16 cellular contexts compared by ENCODE assay signal in genomic region chr17:12619444-12620199, GRCh38. TPM values are rescaled to one million over a fixed set of nuclear protein-coding genes. Genes with fewer than 3 reads are reported as not detected.
DNase-seq lines count a peak whose midpoint lies in the region; ATAC-seq and TF ChIP-seq lines count a peak whose summit lies in the region.
"Had no signal": no experiment of that assay in that cellular context is flagged by ENCODE, and none has a peak within 500 bp of the region (broad histone marks: within the 10 kb centered on the region; RNA-seq: fewer than 3 reads in every experiment).

No MANE protein-coding gene starts in this region.

- DNase-seq in AG10803 (ENCODE audit: low read depth) (peak; percentile 55), epithelial cell of prostate (ENCODE audit: low read depth, low spot score) (no peak), osteoblast (ENCODE audit: insufficient read length, low spot score, missing footprints) (no peak), D341Med (ENCODE audit: low spot score) (no peak)
- no peak for DNase-seq in stimulated activated CD4-positive, alpha-beta T cell treated with anti-CD3 and anti-CD28 coated beads, Interleukin-1b, Interleukin-23, amount 100 ng/mL, for 48 hours
- DNase-seq: adrenal gland; CD8-positive, alpha-beta memory T cell; naive thymus-derived CD4-positive, alpha-beta T cell; NCI-H2081; NCI-H510A treated with DMSO at 0.1 percent for 48 hours; psoas muscle; stimulated activated naive B cell treated with anti-CD40 and anti-IgM and Interleukin-4, amounts not matched to agents 10 μg/mL and 1 μg/mL and 100 μg/mL, for 72 hours had no signal

- H3K27me3 ChIP-seq in OCI-LY3 (ENCODE audit: low read depth, low read length) (no peaks in the 10 kb centered on the region), osteoblast (ENCODE audit: insufficient read depth, low read length) (no peaks in the 10 kb centered on the region)
- H3K27me3 ChIP-seq: adrenal gland had no signal

- H3K36me3 ChIP-seq in OCI-LY3 (replicated peaks; ENCODE audit: low read depth, low read length) (no peaks in the 10 kb centered on the region), osteoblast (ENCODE audit: insufficient read depth, low read length) (no peaks in the 10 kb centered on the region)
- H3K36me3 ChIP-seq: adrenal gland had no signal

- H3K79me2 ChIP-seq in OCI-LY3 (ENCODE audit: low read length): no peaks in the 10 kb centered on the region
- no peaks in the 10 kb centered on the region for H3K79me2 ChIP-seq in osteoblast (ENCODE audit: insufficient read depth, low read length)

- H3K27ac ChIP-seq in OCI-LY3 (ENCODE audit: low read length): no peak overlapping the region
- peak overlapping the region; percentile 74 for H3K27ac ChIP-seq in epithelial cell of prostate
- peak overlapping the region; percentile 94 for H3K27ac ChIP-seq in osteoblast (ENCODE audit: low read depth, low read length)
- H3K27ac ChIP-seq: psoas muscle had no signal

- TF ChIP-seq CTCF in AG10803 (conservative IDR thresholded peaks at IDR 0.05; ENCODE audit: low read length) (no peak), OCI-LY3 (IDR thresholded peaks at IDR 0.05; ENCODE audit: low read depth, low read length) (no peak), osteoblast (IDR thresholded peaks at IDR 0.05; ENCODE audit: extremely low read depth, low read depth, low read length) (no peak)

- no peak overlapping the region for H3K9ac ChIP-seq in OCI-LY3 (ENCODE audit: low read length)

- H3K4me2 ChIP-seq in OCI-LY3 (ENCODE audit: low read length): peak overlapping the region; percentile 60
- H3K4me2 ChIP-seq in osteoblast (ENCODE audit: insufficient read depth, low read length): peak overlapping the region; percentile 44

- peak overlapping the region; percentile 70; the same call in 1 of the 2 replicates for H2AFZ ChIP-seq in OCI-LY3 (ENCODE audit: low read depth, low read length)
- H2AFZ ChIP-seq in osteoblast (ENCODE audit: low read length): peak overlapping the region; percentile 44

- no peaks in the 10 kb centered on the region for H3K9me3 ChIP-seq in OCI-LY3 (ENCODE audit: insufficient read depth, low read length)
- H3K9me3 ChIP-seq in osteoblast (ENCODE audit: low read depth, low read length): no peaks in the 10 kb centered on the region
- H3K9me3 ChIP-seq: adrenal gland, psoas muscle had no signal

- H4K20me1 ChIP-seq in OCI-LY3 (ENCODE audit: insufficient read depth, low read length) (no peaks in the 10 kb centered on the region), osteoblast (ENCODE audit: insufficient read depth, low read length) (no peaks in the 10 kb centered on the region)

- H3K4me3 ChIP-seq in AG10803 (ENCODE audit: low read length) (no peak overlapping the region), OCI-LY3 (ENCODE audit: low read length) (peak overlapping the region; percentile 27), osteoblast (ENCODE audit: insufficient read depth, low read length) (no peak overlapping the region)
- H3K4me3 ChIP-seq: adrenal gland, psoas muscle had no signal

- H3K4me1 ChIP-seq in OCI-LY3 (ENCODE audit: low read length) (peaks cover 11% of the 10 kb centered on the region), osteoblast (ENCODE audit: insufficient read depth, low read length) (peaks cover 23% of the 10 kb centered on the region)
- H3K4me1 ChIP-seq: adrenal gland, psoas muscle had no signal

- ATAC-seq in GM21528 (IDR thresholded peaks at IDR 0.05; ENCODE audit: low FRiP score, unreplicated experiment) (no peak), GM18517 (IDR thresholded peaks at IDR 0.05; ENCODE audit: unreplicated experiment) (no peak)
- ATAC-seq: naive thymus-derived CD4-positive, alpha-beta T cell; psoas muscle; stimulated activated naive B cell treated with anti-CD40 and anti-IgM and Interleukin-4, amounts not matched to agents 10 μg/mL and 1 μg/mL and 100 μg/mL, for 72 hours had no signal

RNA-seq across cellular contexts. Expression of gene MYOCD, which starts 46.1 kb away (rescaled TPM):
- total RNA-seq in osteoblast: under 0.01 TPM in 2 replicates
- total RNA-seq: CD8-positive, alpha-beta memory T cell; naive thymus-derived CD4-positive, alpha-beta T cell; T-helper 2 cell treated with Interferon-gamma antibody and Interleukin-4, amounts not matched to agents 100 ng/mL and 5 ng/mL, for 36 hours had no signal
